ENCODE assay signal across 23 cellular contexts in genomic region chrX:40808203-40808602, GRCh38.
"Had no signal": no experiment of that assay in that cellular context is flagged by ENCODE, and none has a peak within 500 bp of the region (broad histone marks: within the 10 kb centered on the region; RNA-seq: fewer than 3 reads in every experiment).

No MANE protein-coding gene starts in this region.

- H3K4me3 Mint-ChIP-seq: immature natural killer cell, mesothelial cell of epicardium had no signal

- FAIRE-seq: colon, endothelial cell of umbilical vein, frontal cortex had no signal

- H3K4me1 Mint-ChIP-seq: immature natural killer cell, mesothelial cell of epicardium had no signal

- H3K4me3 ChIP-seq: coronary artery, dorsolateral prefrontal cortex, esophagus muscularis mucosa, gastroesophageal sphincter, heart left ventricle, hepatocyte, left lung, lower lobe of right lung, mucosa of descending colon had no signal

- DNase-seq: dermis blood vessel endothelial cell; dorsolateral prefrontal cortex; effector CD4-positive, alpha-beta T cell; effector memory CD4-positive, alpha-beta T cell; foreskin keratinocyte; heart left ventricle; hypothalamus; immature natural killer cell; islet precursor cell; left cardiac atrium; left lung; left ventricle myocardium superior; lower lobe of right lung; mesenchymal stem cell; mucosa of descending colon had no signal

- H3K9me3 Mint-ChIP-seq: immature natural killer cell had no signal

- H3K27ac Mint-ChIP-seq: immature natural killer cell, mesothelial cell of epicardium had no signal

- H3K27me3 ChIP-seq: foreskin keratinocyte, gastroesophageal sphincter, hepatocyte, left lung had no signal

- ATAC-seq: foreskin keratinocyte, gastroesophageal sphincter, heart left ventricle, left lung, left ventricle myocardium superior, lower lobe of right lung, mucosa of descending colon had no signal

- H3K36me3 Mint-ChIP-seq: immature natural killer cell, mesothelial cell of epicardium had no signal

- H3K4me1 ChIP-seq: esophagus muscularis mucosa, foreskin keratinocyte, heart left ventricle, left lung, lower lobe of right lung had no signal

- H3K9me3 ChIP-seq: esophagus muscularis mucosa, gastroesophageal sphincter, heart left ventricle, left lung, lower lobe of right lung, mucosa of descending colon had no signal

- H3K27ac ChIP-seq: coronary artery, dorsolateral prefrontal cortex, esophagus muscularis mucosa, foreskin keratinocyte, gastroesophageal sphincter, hepatocyte, left lung, lower lobe of right lung had no signal

- H3K36me3 ChIP-seq: esophagus muscularis mucosa, gastroesophageal sphincter, heart left ventricle, left lung, lower lobe of right lung had no signal
